ENCODE assay signal across 25 cellular contexts in genomic region chr4:91924625-91925024, GRCh38.
"Had no signal": no experiment of that assay in that cellular context is flagged by ENCODE, and none has a peak within 500 bp of the region (broad histone marks: within the 10 kb centered on the region; RNA-seq: fewer than 3 reads in every experiment).

No MANE protein-coding gene starts in this region.

- H3K9ac ChIP-seq: neural progenitor cell had no signal

- FAIRE-seq: islet of Langerhans had no signal

- ATAC-seq: heart left ventricle; natural killer cell; right cardiac atrium; sciatic nerve; stimulated activated effector memory CD8-positive, alpha-beta T cell treated with anti-CD3 and anti-CD28 coated beads, Interleukin-12 subunit alpha, Interleukin-12 subunit beta, amount 100 ng/mL, for 72 hours; stimulated activated naive CD8-positive, alpha-beta T cell treated with anti-CD3 and anti-CD28 coated beads, Interleukin-15, Interleukin-2, amounts not matched to agents 100 U/mL and 50 U/mL, for 24 hours had no signal

- DNase-seq: heart left ventricle; hypothalamus; immature natural killer cell; left ventricle myocardium inferior; mesendoderm; naive B cell; natural killer cell; nephron progenitor cell; ovary; retina; right cardiac atrium; stimulated activated CD4-positive, alpha-beta T cell treated with anti-CD3 and anti-CD28 coated beads, Interleukin-4, amount 100 ng/mL, for 24 hours; stimulated activated naive CD8-positive, alpha-beta T cell treated with anti-CD3 and anti-CD28 coated beads, Interleukin-15, Interleukin-2, amounts not matched to agents 100 U/mL and 50 U/mL, for 24 hours; stomach; testis; thyroid gland; transverse colon had no signal

- H3K36me3 ChIP-seq: heart left ventricle, left ventricle myocardium inferior, neural progenitor cell, ovary, prostate gland, stomach, thyroid gland, transverse colon, upper lobe of left lung had no signal

- H3K4me3 ChIP-seq: heart left ventricle, left ventricle myocardium inferior, lung, neural progenitor cell, ovary, prostate gland, skin epidermis, stomach, testis, thyroid gland, transverse colon, upper lobe of left lung had no signal

- H3K4me1 ChIP-seq: heart left ventricle, left ventricle myocardium inferior, neural progenitor cell, prostate gland, stomach, testis, thyroid gland, transverse colon, upper lobe of left lung had no signal

- H3K27me3 ChIP-seq: heart left ventricle, neural progenitor cell, ovary, stomach, testis, thyroid gland, transverse colon, upper lobe of left lung had no signal

- H3K27ac ChIP-seq: heart left ventricle, left ventricle myocardium inferior, neural progenitor cell, ovary, prostate gland, skin epidermis, stomach, testis, thyroid gland, transverse colon, upper lobe of left lung had no signal

- H3K9me3 ChIP-seq: left ventricle myocardium inferior, ovary, prostate gland, testis, thyroid gland, transverse colon, upper lobe of left lung had no signal
